In the genomic region with DNA sequence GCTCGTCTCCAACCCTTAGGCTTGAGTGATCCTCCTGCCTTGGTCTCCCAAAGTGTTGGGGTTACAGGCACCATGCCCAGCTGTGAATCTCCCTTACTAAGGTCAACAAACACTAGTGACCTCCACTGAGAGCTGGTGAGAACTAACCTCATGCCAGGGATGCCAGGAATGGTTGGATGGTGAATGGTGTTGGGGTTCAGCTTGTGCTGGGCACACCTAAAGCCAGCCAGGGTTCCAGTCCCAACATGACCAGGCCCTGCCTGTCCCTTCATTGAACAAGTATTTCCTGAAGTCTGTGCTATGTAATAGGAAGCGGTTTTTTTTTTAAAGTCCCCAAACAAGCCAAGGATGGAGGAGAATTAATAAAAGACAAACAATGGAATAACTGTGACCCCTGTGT, we compare ENCODE assay signal across 19 cellular contexts. TPM values are rescaled to one million over a fixed set of nuclear protein-coding genes. Genes with fewer than 3 reads are reported as not detected.
DNase-seq lines count a peak whose midpoint lies in the region; ATAC-seq and TF ChIP-seq lines count a peak whose summit lies in the region.
"Had no signal": no experiment of that assay in that cellular context is flagged by ENCODE, and none has a peak within 500 bp of the region (broad histone marks: within the 10 kb centered on the region; RNA-seq: fewer than 3 reads in every experiment).

No MANE protein-coding gene starts in this region.

- no peak for ATAC-seq in GM21529 (IDR thresholded peaks at IDR 0.05; ENCODE audit: unreplicated experiment)
- no peak for ATAC-seq in GM21619 (IDR thresholded peaks at IDR 0.05; ENCODE audit: unreplicated experiment)
- no peak for ATAC-seq in HG02840 (IDR thresholded peaks at IDR 0.05; ENCODE audit: low FRiP score, unreplicated experiment)
- ATAC-seq: T-cell had no signal

- DNase-seq in Calu3 (no peak), M059J (ENCODE audit: low read depth) (peak; percentile 87), endothelial cell (ENCODE audit: low spot score) (no peak), neuronal stem cell (ENCODE audit: low spot score) (no peak)
- DNase-seq: activated CD4-positive, CD25-positive, alpha-beta regulatory T cell treated with anti-CD3 and anti-CD28 coated beads, Interleukin-2, amount 50 U/mL, for 72 hours; activated naive CD8-positive, alpha-beta T cell treated with anti-CD3 and anti-CD28 coated beads for 36 hours; DMS79 treated with DMSO at 0.1 percent for 48 hours; MM.1S; NCI-H2029 treated with DMSO at 0.1 percent for 48 hours; NCI-H748 treated with DMSO at 0.1 percent for 48 hours; RPMI8226; stimulated activated CD4-positive, alpha-beta T cell treated with anti-CD3 and anti-CD28 coated beads, Interleukin-12 subunit alpha, Interleukin-12 subunit beta, amount 100 ng/mL, for 4 hours; stomach; T-cell had no signal

- peaks cover 51 to 55% of the 10 kb centered on the region in 2 experiments for H3K4me1 ChIP-seq in neutrophil (ENCODE audit: control insufficient read depth in 1 of 2, insufficient read depth in 1 of 2, low read depth in 1 of 2, low read length in 1 of 2)
- peaks cover 24 to 42% of the 10 kb centered on the region in 2 donors for H3K4me1 ChIP-seq in neuronal stem cell (ENCODE audit: control insufficient read depth in 2 of 2, insufficient read depth in 1 of 2, low read depth in 1 of 2, low read length in 2 of 2)

- intact Hi-C loops in Calu3 (cut with micrococcal nuclease; ENCODE audit: unreplicated experiment) = no loop called here

- BruUV-seq in Calu3 (replicated peaks; lab: Mats Ljungman, UMichigan) = no TSS peak

- no peak overlapping the region for H3K9ac ChIP-seq in neuronal stem cell (ENCODE audit: low read depth, low read length, poor library complexity)

- H2BK120ac ChIP-seq in neuronal stem cell (ENCODE audit: low read depth, low read length) = no peak overlapping the region

- H3K79me1 ChIP-seq in neuronal stem cell (ENCODE audit: low read depth, low read length) = no peaks in the 10 kb centered on the region

- no peak overlapping the region for H3K4me2 ChIP-seq in neuronal stem cell (ENCODE audit: insufficient read depth, low read length, poor library complexity, severe bottlenecking)

- no peak overlapping the region for H2BK15ac ChIP-seq in neuronal stem cell (ENCODE audit: low read length)

- no peaks in the 10 kb centered on the region for H3K27me3 ChIP-seq in neutrophil
- peaks cover 0 to 29% (median 0%) of the 10 kb centered on the region in 3 experiments for H3K27me3 ChIP-seq in neuronal stem cell (ENCODE audit: control insufficient read depth in 3 of 3, insufficient read depth in 3 of 3, low read depth in 1 of 3, low read length in 3 of 3)
- H3K27me3 ChIP-seq: BLaER1 treated with 17β-estradiol and CSF1 and Interleukin-3, amounts not matched to agents 10 nM and 100 nM; stomach had no signal

- H3K36me3 Mint-ChIP-seq in Calu3 (ENCODE audit: insufficient read depth, unreplicated experiment) (peaks cover 35% of the 10 kb centered on the region), endothelial cell (ENCODE audit: low read depth, unreplicated experiment) (no peaks in the 10 kb centered on the region)
- H3K36me3 Mint-ChIP-seq: activated naive CD8-positive, alpha-beta T cell treated with anti-CD3 and anti-CD28 coated beads for 36 hours; T-cell had no signal

- H3K23ac ChIP-seq in neuronal stem cell (ENCODE audit: low read depth, low read length, poor library complexity) = no peak overlapping the region

- no peak overlapping the region for H3K4me3 Mint-ChIP-seq in Calu3 (ENCODE audit: low read depth, unreplicated experiment)
- no peak overlapping the region for H3K4me3 Mint-ChIP-seq in endothelial cell (ENCODE audit: unreplicated experiment)
- H3K4me3 Mint-ChIP-seq: activated naive CD8-positive, alpha-beta T cell treated with anti-CD3 and anti-CD28 coated beads for 36 hours; T-cell had no signal

- no CpG with 5 or more reads among the region's 2 CpGs for WGBS in neuronal stem cell (ENCODE audit: extremely low coverage in 2 of 2, insufficient read length in 2 of 2, insufficient replicate concordance in 1 of 2), 2 donors

- H2BK5ac ChIP-seq in neuronal stem cell (ENCODE audit: low read length) = no peak overlapping the region

- no peak for TF ChIP-seq CTCF in Calu3 (IDR thresholded peaks at IDR 0.05; ENCODE audit: unreplicated experiment)
- no peak for TF ChIP-seq CTCF in endothelial cell (IDR thresholded peaks at IDR 0.05; ENCODE audit: unreplicated experiment)
- TF ChIP-seq CTCF in neutrophil (IDR thresholded peaks at IDR 0.05) = no peak

- H4K8ac ChIP-seq in neuronal stem cell (ENCODE audit: low read depth, low read length) = no peak overlapping the region

- no peak overlapping the region for H3K18ac ChIP-seq in neuronal stem cell (ENCODE audit: low read length)

- no peak overlapping the region for H3K14ac ChIP-seq in neuronal stem cell (ENCODE audit: low read length)

- no peak overlapping the region for H4K91ac ChIP-seq in neuronal stem cell (ENCODE audit: low read depth, low read length, poor library complexity)

- peak overlapping the region; percentile 96 for H3K27ac Mint-ChIP-seq in Calu3 (ENCODE audit: unreplicated experiment)
- H3K27ac Mint-ChIP-seq in endothelial cell (ENCODE audit: unreplicated experiment) = peak overlapping the region; percentile 48
- H3K27ac Mint-ChIP-seq: activated naive CD8-positive, alpha-beta T cell treated with anti-CD3 and anti-CD28 coated beads for 36 hours had no signal

- H2AK5ac ChIP-seq in neuronal stem cell (ENCODE audit: low read depth, low read length) = no peak overlapping the region

- H3K4ac ChIP-seq in neuronal stem cell (ENCODE audit: low read length) = no peak overlapping the region

- CTCF ChIA-PET in Calu3 (lab: Charles Lee) = interaction anchor here (0.6 to 1.2 kb wide), 5 partner anchors 9 to 539 kb away, joined by 3 to 6 read pairs (median 4); no protein-coding TSS in a partner anchor

- H3K9me3 ChIP-seq in neutrophil (no peaks in the 10 kb centered on the region), neuronal stem cell (replicated peaks in 1 of 2; ENCODE audit: control insufficient read depth in 2 of 2, insufficient read depth in 1 of 2, low read depth in 1 of 2, low read length in 2 of 2) (no peaks in the 10 kb centered on the region)
- H3K9me3 ChIP-seq: BLaER1 treated with 17β-estradiol and CSF1 and Interleukin-3, amounts not matched to agents 10 nM and 100 nM; stomach had no signal

- peak overlapping the region; percentile 87 for H3K27ac ChIP-seq in neutrophil
- H3K27ac ChIP-seq in neuronal stem cell (replicated peaks; ENCODE audit: low read length) = no peak overlapping the region
- H3K27ac ChIP-seq: BLaER1 treated with 17β-estradiol and CSF1 and Interleukin-3, amounts not matched to agents 10 nM and 100 nM had no signal

- no peaks in the 10 kb centered on the region for H3K27me3 Mint-ChIP-seq in Calu3 (ENCODE audit: unreplicated experiment)
- peaks cover 6% of the 10 kb centered on the region for H3K27me3 Mint-ChIP-seq in endothelial cell (ENCODE audit: unreplicated experiment)
- H3K27me3 Mint-ChIP-seq: activated naive CD8-positive, alpha-beta T cell treated with anti-CD3 and anti-CD28 coated beads for 36 hours; T-cell had no signal

- H3K4me3 ChIP-seq in neutrophil (ENCODE audit: low read depth in 1 of 2, low read length in 1 of 2) (peak overlapping the region in 1 of 2 experiments; percentile 6), neuronal stem cell (ENCODE audit: low read length in 2 of 2) (no peak overlapping the region)
- H3K4me3 ChIP-seq: BLaER1 treated with 17β-estradiol and CSF1 and Interleukin-3, amounts not matched to agents 10 nM and 100 nM; stomach had no signal

- H3K36me3 ChIP-seq in neutrophil = no peaks in the 10 kb centered on the region
- no peaks in the 10 kb centered on the region for H3K36me3 ChIP-seq in neuronal stem cell (replicated peaks in 1 of 2; ENCODE audit: control insufficient read depth in 2 of 2, insufficient read depth in 2 of 2, low read length in 2 of 2)
- H3K36me3 ChIP-seq: BLaER1 treated with 17β-estradiol and CSF1 and Interleukin-3, amounts not matched to agents 10 nM and 100 nM; stomach had no signal

- no peak overlapping the region for H2BK12ac ChIP-seq in neuronal stem cell (ENCODE audit: low read length)

- H3K4me1 Mint-ChIP-seq in Calu3 (ENCODE audit: low read depth, unreplicated experiment) (peaks cover 50% of the 10 kb centered on the region), endothelial cell (ENCODE audit: unreplicated experiment) (peaks cover 6% of the 10 kb centered on the region)

- H3K9me3 Mint-ChIP-seq in Calu3 (ENCODE audit: low read depth, unreplicated experiment) (no peaks in the 10 kb centered on the region), endothelial cell (ENCODE audit: unreplicated experiment) (no peaks in the 10 kb centered on the region)
- H3K9me3 Mint-ChIP-seq: activated naive CD8-positive, alpha-beta T cell treated with anti-CD3 and anti-CD28 coated beads for 36 hours; T-cell had no signal

- no peak overlapping the region for H2AFZ ChIP-seq in neuronal stem cell (ENCODE audit: low read length)

RNA-seq across cellular contexts. Expression of a gene that starts 56.0 kb away (rescaled TPM):
- total RNA-seq in Calu3 (2022) (177 and 241 TPM in 2 replicates), endothelial cell (ENCODE audit: unreplicated experiment) (15.5 TPM)
- total RNA-seq in M059J (2014; rRNA removed; shearing (Covaris generic)) = 9.9 and 19.9 TPM in 2 replicates
- 44.9 TPM for polyA plus RNA-seq in neuronal stem cell (2013, experiment 1 of 2)
- 45.0 TPM for polyA plus RNA-seq in neuronal stem cell (2013, experiment 2 of 2)
